ENCODE assay signal across 2 cellular contexts in the genomic region with DNA sequence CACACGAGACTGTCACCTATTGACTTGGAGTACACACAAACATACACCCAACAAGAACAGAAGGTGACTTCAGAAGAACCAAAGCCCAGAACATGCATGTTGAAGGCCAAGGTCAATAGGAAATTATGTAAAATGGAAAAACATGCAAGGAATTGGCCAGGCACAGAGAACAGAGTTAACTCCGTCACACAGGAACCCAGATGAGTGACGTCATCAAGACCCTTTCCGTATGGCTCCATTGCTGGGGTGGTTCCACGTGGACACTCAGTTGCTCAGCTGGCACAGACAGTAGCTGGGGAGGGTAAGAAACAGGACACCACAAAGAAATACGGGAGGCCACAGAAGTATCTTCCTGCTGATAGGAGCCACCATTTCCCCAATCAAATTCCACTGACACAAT.
TF ChIP-seq lines count a peak whose summit lies in the region.

No MANE protein-coding gene starts in this region.

TF ChIP-seq in HEK293, 187 proteins besides CTCF, POLR2A, EP300 and RAD21 (continued from another document):
- TF ChIP-seq, protein P1, sequence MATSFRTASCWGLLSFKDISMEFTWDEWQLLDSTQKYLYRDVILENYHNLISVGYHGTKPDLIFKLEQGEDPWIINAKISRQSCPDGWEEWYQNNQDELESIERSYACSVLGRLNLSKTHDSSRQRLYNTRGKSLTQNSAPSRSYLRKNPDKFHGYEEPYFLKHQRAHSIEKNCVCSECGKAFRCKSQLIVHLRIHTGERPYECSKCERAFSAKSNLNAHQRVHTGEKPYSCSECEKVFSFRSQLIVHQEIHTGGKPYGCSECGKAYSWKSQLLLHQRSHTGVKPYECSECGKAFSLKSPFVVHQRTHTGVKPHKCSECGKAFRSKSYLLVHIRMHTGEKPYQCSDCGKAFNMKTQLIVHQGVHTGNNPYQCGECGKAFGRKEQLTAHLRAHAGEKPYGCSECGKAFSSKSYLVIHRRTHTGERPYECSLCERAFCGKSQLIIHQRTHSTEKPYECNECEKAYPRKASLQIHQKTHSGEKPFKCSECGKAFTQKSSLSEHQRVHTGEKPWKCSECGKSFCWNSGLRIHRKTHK (tag by site-specific recombination; IDR thresholded peaks at IDR 0.05) = no peak
- TF ChIP-seq, protein P2, sequence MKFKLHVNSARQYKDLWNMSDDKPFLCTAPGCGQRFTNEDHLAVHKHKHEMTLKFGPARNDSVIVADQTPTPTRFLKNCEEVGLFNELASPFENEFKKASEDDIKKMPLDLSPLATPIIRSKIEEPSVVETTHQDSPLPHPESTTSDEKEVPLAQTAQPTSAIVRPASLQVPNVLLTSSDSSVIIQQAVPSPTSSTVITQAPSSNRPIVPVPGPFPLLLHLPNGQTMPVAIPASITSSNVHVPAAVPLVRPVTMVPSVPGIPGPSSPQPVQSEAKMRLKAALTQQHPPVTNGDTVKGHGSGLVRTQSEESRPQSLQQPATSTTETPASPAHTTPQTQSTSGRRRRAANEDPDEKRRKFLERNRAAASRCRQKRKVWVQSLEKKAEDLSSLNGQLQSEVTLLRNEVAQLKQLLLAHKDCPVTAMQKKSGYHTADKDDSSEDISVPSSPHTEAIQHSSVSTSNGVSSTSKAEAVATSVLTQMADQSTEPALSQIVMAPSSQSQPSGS (tag by site-specific recombination; IDR thresholded peaks at IDR 0.05; ENCODE audit: low read depth) = 0 out of 2 replicates have a peak, but pooled peaks have one; percentile 35
- TF ChIP-seq ZNF433 (tag by site-specific recombination; IDR thresholded peaks at IDR 0.05; ENCODE audit: low read depth) (no peak), ZNF16 (tag by site-specific recombination; IDR thresholded peaks at IDR 0.05; ENCODE audit: low read depth) (no peak)
- TF ChIP-seq, protein P3, sequence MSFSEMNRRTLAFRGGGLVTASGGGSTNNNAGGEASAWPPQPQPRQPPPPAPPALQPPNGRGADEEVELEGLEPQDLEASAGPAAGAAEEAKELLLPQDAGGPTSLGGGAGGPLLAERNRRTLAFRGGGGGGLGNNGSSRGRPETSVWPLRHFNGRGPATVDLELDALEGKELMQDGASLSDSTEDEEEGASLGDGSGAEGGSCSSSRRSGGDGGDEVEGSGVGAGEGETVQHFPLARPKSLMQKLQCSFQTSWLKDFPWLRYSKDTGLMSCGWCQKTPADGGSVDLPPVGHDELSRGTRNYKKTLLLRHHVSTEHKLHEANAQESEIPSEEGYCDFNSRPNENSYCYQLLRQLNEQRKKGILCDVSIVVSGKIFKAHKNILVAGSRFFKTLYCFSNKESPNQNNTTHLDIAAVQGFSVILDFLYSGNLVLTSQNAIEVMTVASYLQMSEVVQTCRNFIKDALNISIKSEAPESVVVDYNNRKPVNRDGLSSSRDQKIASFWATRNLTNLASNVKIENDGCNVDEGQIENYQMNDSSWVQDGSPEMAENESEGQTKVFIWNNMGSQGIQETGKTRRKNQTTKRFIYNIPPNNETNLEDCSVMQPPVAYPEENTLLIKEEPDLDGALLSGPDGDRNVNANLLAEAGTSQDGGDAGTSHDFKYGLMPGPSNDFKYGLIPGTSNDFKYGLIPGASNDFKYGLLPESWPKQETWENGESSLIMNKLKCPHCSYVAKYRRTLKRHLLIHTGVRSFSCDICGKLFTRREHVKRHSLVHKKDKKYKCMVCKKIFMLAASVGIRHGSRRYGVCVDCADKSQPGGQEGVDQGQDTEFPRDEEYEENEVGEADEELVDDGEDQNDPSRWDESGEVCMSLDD (tag by site-specific recombination; IDR thresholded peaks at IDR 0.05) = no peak

TF ChIP-seq in K562, 482 proteins besides CTCF, POLR2A, EP300 and RAD21:
- TF ChIP-seq, protein P4, sequence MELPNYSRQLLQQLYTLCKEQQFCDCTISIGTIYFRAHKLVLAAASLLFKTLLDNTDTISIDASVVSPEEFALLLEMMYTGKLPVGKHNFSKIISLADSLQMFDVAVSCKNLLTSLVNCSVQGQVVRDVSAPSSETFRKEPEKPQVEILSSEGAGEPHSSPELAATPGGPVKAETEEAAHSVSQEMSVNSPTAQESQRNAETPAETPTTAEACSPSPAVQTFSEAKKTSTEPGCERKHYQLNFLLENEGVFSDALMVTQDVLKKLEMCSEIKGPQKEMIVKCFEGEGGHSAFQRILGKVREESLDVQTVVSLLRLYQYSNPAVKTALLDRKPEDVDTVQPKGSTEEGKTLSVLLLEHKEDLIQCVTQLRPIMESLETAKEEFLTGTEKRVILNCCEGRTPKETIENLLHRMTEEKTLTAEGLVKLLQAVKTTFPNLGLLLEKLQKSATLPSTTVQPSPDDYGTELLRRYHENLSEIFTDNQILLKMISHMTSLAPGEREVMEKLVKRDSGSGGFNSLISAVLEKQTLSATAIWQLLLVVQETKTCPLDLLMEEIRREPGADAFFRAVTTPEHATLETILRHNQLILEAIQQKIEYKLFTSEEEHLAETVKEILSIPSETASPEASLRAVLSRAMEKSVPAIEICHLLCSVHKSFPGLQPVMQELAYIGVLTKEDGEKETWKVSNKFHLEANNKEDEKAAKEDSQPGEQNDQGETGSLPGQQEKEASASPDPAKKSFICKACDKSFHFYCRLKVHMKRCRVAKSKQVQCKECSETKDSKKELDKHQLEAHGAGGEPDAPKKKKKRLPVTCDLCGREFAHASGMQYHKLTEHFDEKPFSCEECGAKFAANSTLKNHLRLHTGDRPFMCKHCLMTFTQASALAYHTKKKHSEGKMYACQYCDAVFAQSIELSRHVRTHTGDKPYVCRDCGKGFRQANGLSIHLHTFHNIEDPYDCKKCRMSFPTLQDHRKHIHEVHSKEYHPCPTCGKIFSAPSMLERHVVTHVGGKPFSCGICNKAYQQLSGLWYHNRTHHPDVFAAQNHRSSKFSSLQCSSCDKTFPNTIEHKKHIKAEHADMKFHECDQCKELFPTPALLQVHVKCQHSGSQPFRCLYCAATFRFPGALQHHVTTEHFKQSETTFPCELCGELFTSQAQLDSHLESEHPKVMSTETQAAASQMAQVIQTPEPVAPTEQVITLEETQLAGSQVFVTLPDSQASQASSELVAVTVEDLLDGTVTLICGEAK (IDR thresholded peaks at IDR 0.05) = no peak
- TF ChIP-seq, protein P4 (CRISPR knock-in tag; IDR thresholded peaks at IDR 0.05) = no peak
- TF ChIP-seq ZKSCAN8 (CRISPR knock-in tag; IDR thresholded peaks at IDR 0.05) = no peak
- TF ChIP-seq LARP7 (IDR thresholded peaks at IDR 0.05) = no peak
- TF ChIP-seq, protein P5, sequence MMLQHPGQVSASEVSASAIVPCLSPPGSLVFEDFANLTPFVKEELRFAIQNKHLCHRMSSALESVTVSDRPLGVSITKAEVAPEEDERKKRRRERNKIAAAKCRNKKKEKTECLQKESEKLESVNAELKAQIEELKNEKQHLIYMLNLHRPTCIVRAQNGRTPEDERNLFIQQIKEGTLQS (IDR thresholded peaks at IDR 0.05) = peak; percentile 16; the same call in 1 of the 2 replicates
- TF ChIP-seq, protein P5 (CRISPR knock-in tag; conservative IDR thresholded peaks at IDR 0.05) = no peak
